In genomic region chr18:51537487-51537886, GRCh38 we compare ENCODE assay signal across 8 cellular contexts.
DNase-seq lines count a peak whose midpoint lies in the region; ATAC-seq lines count a peak whose summit lies in the region.

No MANE protein-coding gene starts in this region.

- no peaks in the 10 kb centered on the region for H3K9me3 Mint-ChIP-seq in activated naive CD8-positive, alpha-beta T cell treated with anti-CD3 and anti-CD28 coated beads, Interleukin-2, amount 50 U/mL, for 24 hours

- intact Hi-C loops in left colon (cut with DNase I, micrococcal nuclease), result no loop called here

- H3K27ac Mint-ChIP-seq in activated naive CD8-positive, alpha-beta T cell treated with anti-CD3 and anti-CD28 coated beads, Interleukin-2, amount 50 U/mL, for 24 hours, result no peak overlapping the region

- peak; percentile 31 for ATAC-seq in left colon
- ATAC-seq in activated naive CD8-positive, alpha-beta T cell treated with anti-CD3 and anti-CD28 coated beads, Interleukin-2, amount 50 U/mL, for 24 hours, result no peak

- no peaks in the 10 kb centered on the region for H3K36me3 Mint-ChIP-seq in activated naive CD8-positive, alpha-beta T cell treated with anti-CD3 and anti-CD28 coated beads, Interleukin-2, amount 50 U/mL, for 24 hours (ENCODE audit: low read depth)

- DNase-seq in DMS53 treated with DMSO at 0.1 percent for 48 hours (lab: John Stamatoyannopoulos, UW; ENCODE audit: unreplicated experiment) (peak; percentile 93), H4 (ENCODE audit: low spot score) (peak; percentile 36), NCI-H1105 treated with DMSO at 0.1 percent for 48 hours (lab: John Stamatoyannopoulos, UW) (peak; percentile 59), anterior cingulate cortex (lab: John Stamatoyannopoulos, UW) (peak in 34 of 58 donors; percentile 3 to 60 (median 32)), left colon (peak in 1 of 2 donors; percentile 10), GM19240 (ENCODE audit: insufficient read length, low spot score) (no peak), HCEC 1CT (no peak)
- no peak for DNase-seq in activated naive CD8-positive, alpha-beta T cell treated with anti-CD3 and anti-CD28 coated beads, Interleukin-2, amount 50 U/mL, for 24 hours

- peaks cover 3% of the 10 kb centered on the region for H3K27me3 Mint-ChIP-seq in activated naive CD8-positive, alpha-beta T cell treated with anti-CD3 and anti-CD28 coated beads, Interleukin-2, amount 50 U/mL, for 24 hours

- no peaks in the 10 kb centered on the region for H3K4me1 Mint-ChIP-seq in activated naive CD8-positive, alpha-beta T cell treated with anti-CD3 and anti-CD28 coated beads, Interleukin-2, amount 50 U/mL, for 24 hours

- no peak overlapping the region for H3K4me3 Mint-ChIP-seq in activated naive CD8-positive, alpha-beta T cell treated with anti-CD3 and anti-CD28 coated beads, Interleukin-2, amount 50 U/mL, for 24 hours

Comparison
In these comparisons a context has a peak if more than half of its experiments do, and no peak if none do; other contexts are left out.
1. DNase-seq: peak in DMS53 treated with DMSO at 0.1 percent for 48 hours (single experiment), H4 (single experiment), NCI-H1105 treated with DMSO at 0.1 percent for 48 hours (single experiment) and anterior cingulate cortex (34 of 58); none in GM19240 (single experiment), HCEC 1CT (single experiment) and activated naive CD8-positive, alpha-beta T cell treated with anti-CD3 and anti-CD28 coated beads, Interleukin-2, amount 50 U/mL, for 24 hours (single experiment).